ENCODE assay signal across 11 cellular contexts in the genomic region with DNA sequence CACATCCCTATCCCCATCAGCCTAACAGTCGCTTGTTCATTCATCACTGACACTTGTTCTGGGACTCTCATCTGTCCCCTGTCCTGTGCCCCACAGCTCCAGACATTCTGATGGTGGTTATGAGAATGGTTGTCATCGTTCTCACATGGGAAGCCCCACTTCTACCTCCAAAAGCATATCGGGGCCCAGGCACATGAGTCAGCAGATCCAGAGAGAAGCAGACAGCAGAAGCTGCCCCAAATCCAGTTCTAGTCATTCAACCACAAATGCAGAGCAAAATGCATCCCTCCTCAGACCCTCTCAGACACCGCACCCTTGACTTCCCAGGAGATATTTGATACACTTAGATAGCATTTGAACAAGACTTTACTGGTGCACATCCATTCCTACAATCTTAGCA.
"Had no signal": no experiment of that assay in that cellular context is flagged by ENCODE, and none has a peak within 500 bp of the region (broad histone marks: within the 10 kb centered on the region; RNA-seq: fewer than 3 reads in every experiment).

No MANE protein-coding gene starts in this region.

- FAIRE-seq: H1, H54 had no signal

- H3K4me1 ChIP-seq: HAP-1 had no signal

- H3K9me3 ChIP-seq: HAP-1 had no signal

- ATAC-seq: GM23338, HCT116 had no signal

- H3K4me2 ChIP-seq: GM23338 had no signal

- H3K4me3 ChIP-seq: GM23248, GM23338, HAP-1 had no signal

- H2AFZ ChIP-seq: GM23248, GM23338 had no signal

- DNase-seq: GM23248, GOT3, H7, H9, HCEC 1CT, HFFc6 had no signal

- H3K27ac ChIP-seq: GM23248 had no signal

- H3K9ac ChIP-seq: GM23248 had no signal

- H3K36me3 ChIP-seq: HAP-1 had no signal
